11 cellular contexts compared by ENCODE assay signal in the genomic region with DNA sequence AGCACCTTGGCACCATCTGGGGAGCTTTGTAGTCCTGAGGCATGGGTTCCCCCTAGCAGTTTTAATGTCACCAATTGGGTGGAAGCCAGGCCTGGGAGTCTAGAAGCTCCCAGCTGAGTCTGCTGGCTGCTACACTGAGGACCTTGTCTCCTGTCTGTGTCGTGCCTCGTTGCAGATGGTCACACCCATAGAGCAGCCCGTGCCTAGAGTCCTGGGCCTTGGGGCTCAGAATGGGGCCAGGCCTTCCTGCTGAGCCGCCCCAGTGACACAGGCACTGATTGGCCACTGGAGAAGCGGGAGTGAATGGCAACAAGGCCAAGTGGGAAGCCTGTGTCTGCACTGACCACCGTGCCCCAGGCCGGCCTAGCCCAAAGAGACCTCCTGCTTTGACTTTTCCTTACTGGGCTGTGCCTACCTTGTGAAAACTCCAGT.
A peak's percentile ranks its signal among the peaks of the same experiment; 100 is the strongest.
DNase-seq lines count a peak whose midpoint lies in the region; ATAC-seq, FAIRE-seq and TF ChIP-seq lines count a peak whose summit lies in the region.
"Had no signal": no experiment of that assay in that cellular context is flagged by ENCODE, and none has a peak within 500 bp of the region (broad histone marks: within the 10 kb centered on the region; RNA-seq: fewer than 3 reads in every experiment).

No MANE protein-coding gene starts in this region.

- TF ChIP-seq POLR2A in HepG2 (IDR thresholded peaks at IDR 0.05; ENCODE audit: insufficient read depth in 1 of 2, low read depth in 2 of 2, low read length in 2 of 2) (no peak), stomach (IDR thresholded peaks at IDR 0.05) (no peak)

- H3K4me1 Mint-ChIP-seq in MCF 10A (ENCODE audit: insufficient read depth, unreplicated experiment) (peaks cover 66% of the 10 kb centered on the region), WTC11 (peaks cover 3% of the 10 kb centered on the region)

- POLR2A ChIA-PET in MCF 10A (lab: Yijun Ruan, JAX) (interaction anchor here (0.5 to 4.3 kb wide), 9 partner anchors 13 to 523 kb away, joined by 3 to 22 read pairs (median 3); partner anchors contain the start of gene RANBP2), HepG2 (lab: Yijun Ruan, JAX) (no interaction called here), WTC11 (lab: Charles Lee) (interaction anchor here (1.1 kb wide), 1 partner anchor 9 kb away, joined by 3 read pairs; no protein-coding TSS in a partner anchor)

- no peaks in the 10 kb centered on the region for H4K20me1 ChIP-seq in HepG2 (ENCODE audit: insufficient read depth, low read length)

- H3K36me3 Mint-ChIP-seq in MCF 10A (ENCODE audit: insufficient read depth, unreplicated experiment) (peaks cover 4% of the 10 kb centered on the region), WTC11 (no peaks in the 10 kb centered on the region)

- ATAC-seq in HepG2 (peak; percentile 34; the same call in 2 of the 3 replicates), WTC11 (no peak), GM19328 (IDR thresholded peaks at IDR 0.05; ENCODE audit: unreplicated experiment) (no peak)

- intact Hi-C loops in MCF 10A (cut with micrococcal nuclease), result loop anchor here (2.0 to 5.0 kb wide), 3 partner anchors 70 to 113 kb away; partner anchors contain the start of gene SH3RF3
- intact Hi-C loops in HepG2 (cut with micrococcal nuclease; ENCODE audit: unreplicated experiment), result no loop called here
- intact Hi-C loops in stomach (cut with DNase I; ENCODE audit: low total_unique reads), result no loop called here

- H3K36me3 ChIP-seq in HepG2 (replicated peaks in 1 of 2; ENCODE audit: control insufficient read depth in 1 of 2, insufficient read depth in 2 of 2, low read length in 2 of 2), result no peaks in the 10 kb centered on the region
- no peaks in the 10 kb centered on the region for H3K36me3 ChIP-seq in stomach
- H3K36me3 ChIP-seq: cardiac muscle cell had no signal

- peak overlapping the region; percentile 75 for H3K27ac Mint-ChIP-seq in MCF 10A (ENCODE audit: low read depth, unreplicated experiment)
- no peak overlapping the region for H3K27ac Mint-ChIP-seq in WTC11

- no peaks in the 10 kb centered on the region for H3K9me3 ChIP-seq in HepG2 (ENCODE audit: low read length)
- no peaks in the 10 kb centered on the region for H3K9me3 ChIP-seq in stomach

- peak overlapping the region; percentile 73 for H3K4me3 Mint-ChIP-seq in MCF 10A (ENCODE audit: unreplicated experiment)
- no peak overlapping the region for H3K4me3 Mint-ChIP-seq in WTC11

- TF ChIP-seq EP300 in HepG2 (IDR thresholded peaks at IDR 0.05; ENCODE audit: low read depth in 2 of 2, low read length in 2 of 2), result no peak
- TF ChIP-seq EP300 in HepG2 (CRISPR knock-in tag; IDR thresholded peaks at IDR 0.05; ENCODE audit: borderline replicate concordance), result no peak
- no peak for TF ChIP-seq EP300 in stomach (IDR thresholded peaks at IDR 0.05)

- TF ChIP-seq CTCF in MCF 10A (IDR thresholded peaks at IDR 0.05; ENCODE audit: unreplicated experiment) (no peak), HepG2 (CRISPR knock-in tag; IDR thresholded peaks at IDR 0.05) (no peak), stomach (IDR thresholded peaks at IDR 0.05) (no peak), WTC11 (IDR thresholded peaks at IDR 0.05) (no peak)

- H2AFZ ChIP-seq in HepG2 (ENCODE audit: low read length), result no peak overlapping the region

- no peaks in the 10 kb centered on the region for H3K9me3 Mint-ChIP-seq in MCF 10A (ENCODE audit: unreplicated experiment)
- H3K9me3 Mint-ChIP-seq in WTC11, result 0 out of 2 replicates have a peak, but pooled peaks cover under 1% of the 10 kb centered on the region

- H3K4me2 ChIP-seq in HepG2 (ENCODE audit: low read depth, low read length), result no peak overlapping the region

- H3K27me3 Mint-ChIP-seq in MCF 10A (ENCODE audit: insufficient read depth, unreplicated experiment) (no peaks in the 10 kb centered on the region), WTC11 (ENCODE audit: low read depth) (no peaks in the 10 kb centered on the region; the same call in 1 of the 2 replicates)

- H3K27ac ChIP-seq in HepG2 (ENCODE audit: extremely low read length, insufficient read depth, low read length) (no peak overlapping the region), stomach (peak overlapping the region; percentile 40 to 91 (median 84))
- H3K27ac ChIP-seq: C4-2B, cardiac muscle cell had no signal

- WGBS in HepG2 (ENCODE audit: low lambda C conversion rate), result no CpG with 5 or more reads among the region's 7 CpGs
- WGBS in stomach, 5 donors, result 74 to 94% (median 76%) methylated on average over 4 to 7 of the region's 7 CpGs

- in situ Hi-C loops in HepG2 (cut with HindIII; ENCODE audit: extremely low pct_ligation_motif_present, low pct_unique_long_range_greater_than_20kb), result no loop called here

- CTCF ChIA-PET in MCF 10A (lab: Yijun Ruan, JAX) (interaction anchor here (0.7 to 1.9 kb wide), 3 partner anchors 71 to 268 kb away, joined by 3 to 5 read pairs (median 4); no protein-coding TSS in a partner anchor), HepG2 (lab: Yijun Ruan, JAX; ENCODE audit: low intra/inter-chr PET ratio, low total read pairs) (no interaction called here), WTC11 (lab: Charles Lee) (no interaction called here)

- H3K4me1 ChIP-seq in HepG2 (ENCODE audit: insufficient read depth, low read length) (no peaks in the 10 kb centered on the region), stomach (peaks cover 30 to 65% (median 39%) of the 10 kb centered on the region in 4 donors)

- H3K9ac ChIP-seq in HepG2 (ENCODE audit: insufficient read depth, low read depth, low read length), result no peak overlapping the region

- TF ChIP-seq RAD21 in HepG2 (CRISPR knock-in tag; IDR thresholded peaks at IDR 0.05), result no peak

- BruUV-seq in MCF 10A (replicated peaks; lab: Mats Ljungman, UMichigan) (no TSS peak), HepG2 (replicated peaks; lab: Mats Ljungman, UMichigan) (no TSS peak)

- H3K79me2 ChIP-seq in HepG2 (ENCODE audit: insufficient read depth, low read length), result no peaks in the 10 kb centered on the region

- H3K27me3 ChIP-seq in HepG2 (ENCODE audit: control insufficient read depth in 1 of 2, insufficient read depth in 2 of 2, low read length in 2 of 2), result peaks cover 0 to 14% of the 10 kb centered on the region in 2 experiments; a peak in 2 of 5 replicates
- no peaks in the 10 kb centered on the region for H3K27me3 ChIP-seq in stomach
- H3K27me3 ChIP-seq: cardiac muscle cell had no signal

- no peak for FAIRE-seq in HepG2 (lab: Jason Lieb, UNC)

- DNase-seq in GM04504 (ENCODE audit: low read depth), result peak; percentile 15
- peak; percentile 61 for DNase-seq in MCF 10A (ENCODE audit: unreplicated experiment)
- DNase-seq in HepG2 (ENCODE audit: low spot score), result no peak
- DNase-seq in stomach, result no peak
- DNase-seq in WTC11 (ENCODE audit: low spot score), result no peak
- no peak for DNase-seq in NCI-H526 (lab: John Stamatoyannopoulos, UW)
- DNase-seq in DMS53 (lab: John Stamatoyannopoulos, UW), result no peak
- DNase-seq: glutamatergic neuron had no signal

- H3K4me3 ChIP-seq in HepG2 (replicated peaks in 1 of 3; ENCODE audit: insufficient read depth in 1 of 3, low read depth in 2 of 3, low read length in 3 of 3) (no peak overlapping the region), stomach (no peak overlapping the region)
- H3K4me3 ChIP-seq: cardiac muscle cell had no signal

TF ChIP-seq in HepG2, 621 proteins besides CTCF, POLR2A, EP300 and RAD21 (continues in another document):
- no peak for TF ChIP-seq DNMT3B (CRISPR knock-in tag; conservative IDR thresholded peaks at IDR 0.05)
- no peak for TF ChIP-seq MLXIP (CRISPR knock-in tag; IDR thresholded peaks at IDR 0.05; ENCODE audit: borderline replicate concordance)

TF ChIP-seq in WTC11, 78 proteins besides CTCF, POLR2A, EP300 and RAD21 (continues in another document):
- TF ChIP-seq ZNF423 (CRISPR knock-in tag; IDR thresholded peaks at IDR 0.05) (no peak), E2F5 (CRISPR knock-in tag; IDR thresholded peaks at IDR 0.05) (no peak), TEAD1 (CRISPR knock-in tag; IDR thresholded peaks at IDR 0.05) (no peak), ZNF416 (CRISPR knock-in tag; IDR thresholded peaks at IDR 0.05) (no peak), ZNF281 (CRISPR knock-in tag; IDR thresholded peaks at IDR 0.05) (no peak), NFYB (CRISPR knock-in tag; conservative IDR thresholded peaks at IDR 0.05; ENCODE audit: low read depth) (no peak), ATF1 (CRISPR knock-in tag; IDR thresholded peaks at IDR 0.05) (no peak), FOXK1 (CRISPR knock-in tag; IDR thresholded peaks at IDR 0.05) (no peak)

Comparison
In these comparisons a context has a peak if more than half of its experiments do, and no peak if none do; other contexts are left out.
1. DNase-seq: peak in GM04504 (single experiment) and MCF 10A (single experiment); none in HepG2 (single experiment), stomach (single experiment), WTC11 (single experiment), NCI-H526 (0 of 2) and DMS53 (single experiment).